In the genomic region with DNA sequence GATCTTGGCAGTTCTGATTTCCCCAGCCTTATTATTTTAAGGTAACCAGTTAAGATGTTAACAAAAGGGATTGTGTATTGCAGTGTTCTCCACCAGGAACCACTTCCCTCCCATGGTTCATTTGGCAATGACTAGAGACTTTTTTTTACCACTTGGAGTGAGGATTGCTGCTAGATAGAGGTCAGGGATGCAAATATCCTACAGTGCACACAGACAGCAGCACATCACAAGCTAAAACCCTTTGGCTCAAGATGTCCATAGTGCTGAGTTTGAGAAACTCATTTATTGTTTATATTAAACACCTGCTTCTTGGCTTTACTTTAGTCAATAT, we compare ENCODE assay signal across 10 cellular contexts. TPM values are rescaled to one million over a fixed set of nuclear protein-coding genes. Genes with fewer than 3 reads are reported as not detected.
DNase-seq lines count a peak whose midpoint lies in the region; ATAC-seq and TF ChIP-seq lines count a peak whose summit lies in the region.
"Had no signal": no experiment of that assay in that cellular context is flagged by ENCODE, and none has a peak within 500 bp of the region (broad histone marks: within the 10 kb centered on the region; RNA-seq: fewer than 3 reads in every experiment).

No MANE protein-coding gene starts in this region.

- H2AFZ ChIP-seq in mammary epithelial cell (ENCODE audit: low read depth, low read length) = no peak overlapping the region

- H3K9ac ChIP-seq in mammary epithelial cell (ENCODE audit: insufficient read depth, low read length) (no peak overlapping the region), mesendoderm (ENCODE audit: low read length) (no peak overlapping the region)

- no TSS peak for BruUV-seq in mammary epithelial cell (replicated peaks; lab: Mats Ljungman, UMichigan)

- CTCF ChIA-PET in mammary epithelial cell (lab: Charles Lee; ENCODE audit: low non-redundant PET) = no interaction called here

- H3K4me1 ChIP-seq in mammary epithelial cell (ENCODE audit: insufficient read depth, low read length) (peaks cover 20% of the 10 kb centered on the region), mesendoderm (ENCODE audit: control insufficient read depth, low read depth, low read length) (peaks cover 4% of the 10 kb centered on the region)

- no peak overlapping the region for H3K4ac ChIP-seq in mesendoderm (ENCODE audit: low read depth, low read length)

- peaks cover 2% of the 10 kb centered on the region for H3K79me1 ChIP-seq in mesendoderm (ENCODE audit: low read length)

- peak; percentile 21 for DNase-seq in Caki2 (ENCODE audit: low read depth)
- DNase-seq in HS-27A (ENCODE audit: low read depth) = peak; percentile 51
- no peak for DNase-seq in mammary epithelial cell
- DNase-seq in mesendoderm = peak; percentile 87
- no peak for DNase-seq in NK-92 treated with Interleukin-12 subunit alpha and Interleukin-12 subunit beta, amount 100 ng/mL, for 24 hours (lab: John Stamatoyannopoulos, UW)
- DNase-seq in GDM1 (lab: John Stamatoyannopoulos, UW) = no peak
- no peak for DNase-seq in NCI-H2227 (lab: John Stamatoyannopoulos, UW; ENCODE audit: unreplicated experiment)
- DNase-seq: NCI-H1417 had no signal

- peak overlapping the region; percentile 46 for H3K4me2 ChIP-seq in mammary epithelial cell (ENCODE audit: insufficient read depth, low read depth, low read length)
- no peak overlapping the region for H3K4me2 ChIP-seq in mesendoderm (ENCODE audit: low read length)

- in situ Hi-C loops in Caki2 (cut with HindIII; ENCODE audit: low pct_unique_long_range_greater_than_20kb, low sequenced_read_pairs) = no loop called here
- in situ Hi-C loops in mammary epithelial cell (cut with MboI; ENCODE audit: low sequenced_read_pairs in 2 of 2) = no loop called here

- H2BK5ac ChIP-seq in mesendoderm (ENCODE audit: low read length) = no peak overlapping the region

- no peak overlapping the region for H3K23ac ChIP-seq in mesendoderm (ENCODE audit: low read length)

- H4K20me1 ChIP-seq in mammary epithelial cell (ENCODE audit: insufficient read depth, low read length) = peaks cover 11% of the 10 kb centered on the region

- H3K27ac ChIP-seq in mammary epithelial cell (ENCODE audit: insufficient read depth, low read depth, low read length) (peak overlapping the region; percentile 40), mesendoderm (ENCODE audit: low read depth, low read length) (no peak overlapping the region)

- H3K4me3 ChIP-seq in mammary epithelial cell (replicated peaks in 1 of 3; ENCODE audit: insufficient read depth in 1 of 3, low read depth in 2 of 3, low read length in 3 of 3) (no peak overlapping the region), mesendoderm (ENCODE audit: low read length) (no peak overlapping the region)
- H3K4me3 ChIP-seq: SK-N-MC had no signal

- no peak overlapping the region for H2BK15ac ChIP-seq in mesendoderm (replicated peaks; ENCODE audit: low read depth)

- H4K8ac ChIP-seq in mesendoderm (ENCODE audit: low read depth, low read length) = no peak overlapping the region

- dilution Hi-C loops in mammary epithelial cell (cut with HindIII; ENCODE audit: low sequenced_read_pairs) = no loop called here

- no peaks in the 10 kb centered on the region for H3K9me3 ChIP-seq in mammary epithelial cell (replicated peaks; ENCODE audit: insufficient read depth, low read length)

- no peak overlapping the region for H2AK5ac ChIP-seq in mesendoderm (ENCODE audit: low read length)

- peaks cover 100% of the 10 kb centered on the region for H3K79me2 ChIP-seq in mammary epithelial cell (ENCODE audit: insufficient read depth, low read length)
- peaks cover 79% of the 10 kb centered on the region for H3K79me2 ChIP-seq in mesendoderm (ENCODE audit: control insufficient read depth, insufficient read depth, low read length)

- H2BK120ac ChIP-seq in mesendoderm (ENCODE audit: low read depth, low read length) = no peak overlapping the region

- no peak for ATAC-seq in GM19467 (IDR thresholded peaks at IDR 0.05; ENCODE audit: unreplicated experiment)

- H3K36me3 ChIP-seq in mammary epithelial cell (ENCODE audit: insufficient read depth, low read length) = no peaks in the 10 kb centered on the region
- H3K36me3 ChIP-seq in mesendoderm (ENCODE audit: control insufficient read depth, insufficient read depth, low read length) = no peaks in the 10 kb centered on the region

- TF ChIP-seq CTCF in mammary epithelial cell (conservative IDR thresholded peaks at IDR 0.05 in 1 of 2, IDR thresholded peaks at IDR 0.05 in 1 of 2; ENCODE audit: extremely low read depth in 1 of 2, insufficient read depth in 1 of 2, low read depth in 1 of 2, low read length in 2 of 2) = no peak

- no peak overlapping the region for H4K5ac ChIP-seq in mesendoderm (ENCODE audit: low read length)

- intact Hi-C loops in mammary epithelial cell (cut with micrococcal nuclease) = no loop called here

- H3K18ac ChIP-seq in mesendoderm (ENCODE audit: low read length) = no peak overlapping the region

- no peak overlapping the region for H3K56ac ChIP-seq in mesendoderm (ENCODE audit: low read length)

- H3K27me3 ChIP-seq in mammary epithelial cell (ENCODE audit: insufficient read depth, low read length) (no peaks in the 10 kb centered on the region), mesendoderm (ENCODE audit: insufficient read depth, low read length, poor library complexity) (no peaks in the 10 kb centered on the region)

RNA-seq across cellular contexts. Expression of a gene that starts 24.1 kb away (rescaled TPM):
- total RNA-seq in Caki2 (2014; rRNA removed; shearing (Covaris generic); ENCODE audit: low replicate concordance) = 0.71 and 5.6 TPM in 2 replicates
- total RNA-seq in mammary epithelial cell = 1 to 10 TPM; 4.4 to 4.5 TPM
- 0.42 TPM for polyA plus RNA-seq in mammary epithelial cell
- not detected for polyA minus RNA-seq in mammary epithelial cell
- polyA plus RNA-seq in mesendoderm (2013, experiment 1 of 2) = 2.6 TPM
- 2.4 TPM for polyA plus RNA-seq in mesendoderm (2013, experiment 2 of 2)

RNA-seq across cellular contexts. Expression of a gene that starts 40.7 kb away (rescaled TPM):
- total RNA-seq in Caki2 (2014; rRNA removed; shearing (Covaris generic); ENCODE audit: low replicate concordance) = 22.0 and 28.4 TPM in 2 replicates
- 10 to 100 TPM; 57.0 to 74.4 TPM for total RNA-seq in mammary epithelial cell
- polyA plus RNA-seq in mammary epithelial cell = 13.5 TPM
- polyA minus RNA-seq in mammary epithelial cell = 14.8 TPM
- 63.4 TPM for polyA plus RNA-seq in mesendoderm (2013, experiment 1 of 2)
- polyA plus RNA-seq in mesendoderm (2013, experiment 2 of 2) = 61.6 TPM

Comparison
In these comparisons a context has a peak if more than half of its experiments do, and no peak if none do; other contexts are left out.
1. DNase-seq: peak in Caki2 (single experiment), HS-27A (single experiment) and mesendoderm (single experiment); none in mammary epithelial cell (single experiment), NK-92 treated with Interleukin-12 subunit alpha and Interleukin-12 subunit beta, amount 100 ng/mL, for 24 hours (single experiment), GDM1 (single experiment) and NCI-H2227 (single experiment).